ENCODE assay signal across 10 cellular contexts in genomic region chr4:23373269-23373668, GRCh38.
A peak's percentile ranks its signal among the peaks of the same experiment; 100 is the strongest.
DNase-seq lines count a peak whose midpoint lies in the region; ATAC-seq and TF ChIP-seq lines count a peak whose summit lies in the region.
"Had no signal": no experiment of that assay in that cellular context is flagged by ENCODE, and none has a peak within 500 bp of the region (broad histone marks: within the 10 kb centered on the region; RNA-seq: fewer than 3 reads in every experiment).

No MANE protein-coding gene starts in this region.

- H3K27ac ChIP-seq in WERI-Rb-1, result no peak overlapping the region
- H3K27ac ChIP-seq in right atrium auricular region, result peak overlapping the region; percentile 57 to 66
- no peak overlapping the region for H3K27ac ChIP-seq in CD8-positive, alpha-beta T cell (ENCODE audit: low read depth, low read length)
- no peak overlapping the region for H3K27ac ChIP-seq in tibial nerve
- H3K27ac ChIP-seq: ovary had no signal

- no peaks in the 10 kb centered on the region for H3K27me3 Mint-ChIP-seq in CD8-positive, alpha-beta T cell (ENCODE audit: low read depth)

- TF ChIP-seq POLR2A in tibial nerve (IDR thresholded peaks at IDR 0.05), result no peak

- TF ChIP-seq CTCF in WERI-Rb-1 (IDR thresholded peaks at IDR 0.05; ENCODE audit: low read depth, low read length), result no peak
- no peak for TF ChIP-seq CTCF in right atrium auricular region (IDR thresholded peaks at IDR 0.05)
- TF ChIP-seq CTCF in CD8-positive, alpha-beta T cell (IDR thresholded peaks at IDR 0.05), result no peak
- no peak for TF ChIP-seq CTCF in tibial nerve (IDR thresholded peaks at IDR 0.05)

- intact Hi-C loops in CD8-positive, alpha-beta T cell (cut with DNase I, micrococcal nuclease), result no loop called here

- no peak for DNase-seq in activated CD4-positive, CD25-positive, alpha-beta regulatory T cell (lab: John Stamatoyannopoulos, UW)
- DNase-seq in WERI-Rb-1 (peak; percentile 12), right atrium auricular region (ENCODE audit: low spot score) (peak; percentile 60), tibial nerve (ENCODE audit: low spot score in 2 of 2) (no peak), NCI-H128 (lab: John Stamatoyannopoulos, UW; ENCODE audit: unreplicated experiment) (no peak)
- peak; percentile 7 for DNase-seq in stimulated activated CD4-positive, alpha-beta T cell treated with anti-CD3 and anti-CD28 coated beads, Interleukin-2, amount 100 ng/mL, for 4 hours (ENCODE audit: low read depth)
- no peak for DNase-seq in CD8-positive, alpha-beta T cell
- DNase-seq: NCI-H446 treated with DMSO at 0.1 percent for 48 hours, ovary had no signal

- no peaks in the 10 kb centered on the region for H3K27me3 ChIP-seq in WERI-Rb-1 (ENCODE audit: insufficient read depth, low read depth, severe bottlenecking)
- H3K27me3 ChIP-seq in right atrium auricular region, result no peaks in the 10 kb centered on the region
- H3K27me3 ChIP-seq in CD8-positive, alpha-beta T cell (ENCODE audit: insufficient read depth, low read length), result no peaks in the 10 kb centered on the region
- H3K27me3 ChIP-seq in tibial nerve, result no peaks in the 10 kb centered on the region
- H3K27me3 ChIP-seq: ovary had no signal

- H3K9me3 ChIP-seq in WERI-Rb-1 (ENCODE audit: severe bottlenecking) (no peaks in the 10 kb centered on the region), right atrium auricular region (peaks cover 0 to under 1% of the 10 kb centered on the region in 2 donors), tibial nerve (peaks cover 0 to 4% (median 0%) of the 10 kb centered on the region in 4 donors)
- no peaks in the 10 kb centered on the region for H3K9me3 ChIP-seq in CD8-positive, alpha-beta T cell (ENCODE audit: low read length)
- H3K9me3 ChIP-seq: ovary had no signal

- CTCF ChIA-PET in CD8-positive, alpha-beta T cell (lab: Charles Lee), result no interaction called here

- no peaks in the 10 kb centered on the region for H3K36me3 ChIP-seq in WERI-Rb-1
- no peaks in the 10 kb centered on the region for H3K36me3 ChIP-seq in right atrium auricular region
- no peaks in the 10 kb centered on the region for H3K36me3 ChIP-seq in CD8-positive, alpha-beta T cell (ENCODE audit: insufficient read depth, low read length)
- no peaks in the 10 kb centered on the region for H3K36me3 ChIP-seq in tibial nerve
- H3K36me3 ChIP-seq: ovary had no signal

- ATAC-seq in activated CD4-positive, CD25-positive, alpha-beta regulatory T cell treated with anti-CD3 and anti-CD28 coated beads, Interleukin-2, amount 50 U/mL, for 24 hours, result peak; percentile 88 to 90
- ATAC-seq in CD8-positive, alpha-beta T cell, result no peak

- H3K9me3 Mint-ChIP-seq in CD8-positive, alpha-beta T cell, result no peaks in the 10 kb centered on the region

- H3K27ac Mint-ChIP-seq in CD8-positive, alpha-beta T cell, result no peak overlapping the region

- WGBS in tibial nerve, 2 donors, result 39 to 53% methylated on average over 2 of the region's 2 CpGs

- H3K4me3 Mint-ChIP-seq in CD8-positive, alpha-beta T cell, result no peak overlapping the region

- no peaks in the 10 kb centered on the region for H3K4me1 Mint-ChIP-seq in CD8-positive, alpha-beta T cell (ENCODE audit: low read depth)

- POLR2A ChIA-PET in CD8-positive, alpha-beta T cell (lab: Charles Lee), result no interaction called here

- H3K4me3 ChIP-seq in WERI-Rb-1 (ENCODE audit: low read depth, low read length) (no peak overlapping the region), right atrium auricular region (no peak overlapping the region), tibial nerve (no peak overlapping the region)
- no peak overlapping the region for H3K4me3 ChIP-seq in CD8-positive, alpha-beta T cell (ENCODE audit: low read depth, low read length)
- H3K4me3 ChIP-seq: ovary had no signal

- no peaks in the 10 kb centered on the region for H3K36me3 Mint-ChIP-seq in CD8-positive, alpha-beta T cell

- H3K4me1 ChIP-seq in right atrium auricular region (peaks cover 0 to 10% of the 10 kb centered on the region in 2 donors), tibial nerve (no peaks in the 10 kb centered on the region)
- no peaks in the 10 kb centered on the region for H3K4me1 ChIP-seq in CD8-positive, alpha-beta T cell (ENCODE audit: insufficient read depth, low read length)

- TF ChIP-seq EP300 in tibial nerve (IDR thresholded peaks at IDR 0.05), result no peak

Comparison
In these comparisons a context has a peak if more than half of its experiments do, and no peak if none do; other contexts are left out.
1. DNase-seq: peak in WERI-Rb-1 (single experiment), right atrium auricular region (single experiment) and stimulated activated CD4-positive, alpha-beta T cell treated with anti-CD3 and anti-CD28 coated beads, Interleukin-2, amount 100 ng/mL, for 4 hours (single experiment); none in activated CD4-positive, CD25-positive, alpha-beta regulatory T cell (0 of 4), CD8-positive, alpha-beta T cell (0 of 7), tibial nerve (0 of 2) and NCI-H128 (single experiment).
2. H3K27ac ChIP-seq: peak in right atrium auricular region (2 of 2); none in WERI-Rb-1 (single experiment), CD8-positive, alpha-beta T cell (single experiment) and tibial nerve (0 of 4).